Comparison of ENCODE assay signal across 23 cellular contexts in genomic region chr15:35305031-35305555, GRCh38.
DNase-seq lines count a peak whose midpoint lies in the region; ATAC-seq, FAIRE-seq and TF ChIP-seq lines count a peak whose summit lies in the region.
"Had no signal": no experiment of that assay in that cellular context is flagged by ENCODE, and none has a peak within 500 bp of the region (broad histone marks: within the 10 kb centered on the region; RNA-seq: fewer than 3 reads in every experiment).

No MANE protein-coding gene starts in this region.

- H3K36me3 ChIP-seq in RWPE2 (ENCODE audit: low read depth) (no peaks in the 10 kb centered on the region), endothelial cell of umbilical vein (ENCODE audit: control insufficient read depth in 2 of 2, extremely low read depth in 1 of 2, insufficient read depth in 2 of 2, low read length in 2 of 2) (no peaks in the 10 kb centered on the region), trophoblast cell (ENCODE audit: control insufficient read depth in 1 of 2, insufficient read depth in 2 of 2, low read length in 2 of 2) (no peaks in the 10 kb centered on the region)
- H3K36me3 ChIP-seq: heart right ventricle, neural progenitor cell, vagina had no signal

- POLR2A ChIA-PET in endothelial cell of umbilical vein (lab: Charles Lee) = interaction anchor here (1.0 kb wide), 1 partner anchor 122 kb away, joined by 3 read pairs; no protein-coding TSS in a partner anchor

- H3K4me2 ChIP-seq in endothelial cell of umbilical vein (ENCODE audit: insufficient read depth, low read length) (peak overlapping the region; percentile 83), trophoblast cell (ENCODE audit: low read length) (no peak overlapping the region)
- H3K4me2 ChIP-seq: neural progenitor cell had no signal

- H3K14ac ChIP-seq in trophoblast cell (ENCODE audit: low read length) = no peak overlapping the region

- H3K23ac ChIP-seq in trophoblast cell (ENCODE audit: low read length) = no peak overlapping the region

- H3K79me2 ChIP-seq in endothelial cell of umbilical vein (ENCODE audit: control insufficient read depth, insufficient read depth, low read length) = no peaks in the 10 kb centered on the region
- H3K79me2 ChIP-seq in trophoblast cell (ENCODE audit: control insufficient read depth, insufficient read depth, low read length, poor library complexity) = peaks cover 2% of the 10 kb centered on the region

- H3K4ac ChIP-seq in trophoblast cell (ENCODE audit: low read depth, low read length) = no peak overlapping the region

- H2AK5ac ChIP-seq in trophoblast cell (ENCODE audit: low read length) = no peak overlapping the region

- FAIRE-seq in endothelial cell of umbilical vein (lab: Jason Lieb, UNC) = no peak

- no peaks in the 10 kb centered on the region for H3K9me3 ChIP-seq in RWPE2 (ENCODE audit: severe bottlenecking)
- H3K9me3 ChIP-seq in endothelial cell of umbilical vein (replicated peaks; ENCODE audit: control insufficient read depth, insufficient read depth, low read length) = no peaks in the 10 kb centered on the region
- H3K9me3 ChIP-seq in trophoblast cell (ENCODE audit: insufficient read depth, low read depth, low read length) = no peaks in the 10 kb centered on the region
- H3K9me3 ChIP-seq: heart right ventricle, vagina had no signal

- no peak overlapping the region for H4K8ac ChIP-seq in trophoblast cell (ENCODE audit: low read depth, low read length)

- H3K4me3 ChIP-seq in RWPE2 (ENCODE audit: severe bottlenecking) (no peak overlapping the region), endothelial cell of umbilical vein (replicated peaks in 1 of 3; ENCODE audit: insufficient read depth in 1 of 3, low read depth in 1 of 3, low read length in 3 of 3) (no peak overlapping the region), trophoblast cell (ENCODE audit: low read depth, low read length) (no peak overlapping the region)
- H3K4me3 ChIP-seq: heart right ventricle, neural progenitor cell, vagina had no signal

- no peak overlapping the region for H2BK120ac ChIP-seq in trophoblast cell (ENCODE audit: insufficient read depth, low read length, poor library complexity)

- no peaks in the 10 kb centered on the region for H3K4me1 Mint-ChIP-seq in stimulated activated naive CD8-positive, alpha-beta T cell treated with anti-CD3 and anti-CD28 coated beads, Interleukin-15, amount 100 ng/mL, for 72 hours
- H3K4me1 Mint-ChIP-seq: activated naive CD8-positive, alpha-beta T cell treated with anti-CD3 and anti-CD28 coated beads, Interleukin-2, amount 50 U/mL, for 24 hours; central memory CD8-positive, alpha-beta T cell had no signal

- H3K9ac ChIP-seq in endothelial cell of umbilical vein (replicated peaks; ENCODE audit: extremely low read depth, insufficient read depth, low read length) = peak overlapping the region; percentile 48
- no peak overlapping the region for H3K9ac ChIP-seq in trophoblast cell (ENCODE audit: low read length)
- H3K9ac ChIP-seq: neural progenitor cell had no signal

- no peak overlapping the region for H3K4me3 Mint-ChIP-seq in stimulated activated naive CD8-positive, alpha-beta T cell treated with anti-CD3 and anti-CD28 coated beads, Interleukin-15, amount 100 ng/mL, for 72 hours
- H3K4me3 Mint-ChIP-seq: activated naive CD8-positive, alpha-beta T cell treated with anti-CD3 and anti-CD28 coated beads, Interleukin-2, amount 50 U/mL, for 24 hours; central memory CD8-positive, alpha-beta T cell; neural progenitor cell; T-helper 2 cell treated with Interferon-gamma antibody and Interleukin-4, amounts not matched to agents 5 μg/mL and 100 μg/mL, for 36 hours had no signal

- dilution Hi-C loops in endothelial cell of umbilical vein (cut with MboI; ENCODE audit: extremely low pct_ligation_motif_present, low sequenced_read_pairs) = no loop called here

- CTCF ChIA-PET in endothelial cell of umbilical vein (lab: Charles Lee) = interaction anchor here (1.0 to 10.3 kb wide), 5 partner anchors 11 to 139 kb away, joined by 3 to 82 read pairs (median 15); no protein-coding TSS in a partner anchor

- no peak overlapping the region for H3K27ac Mint-ChIP-seq in stimulated activated naive CD8-positive, alpha-beta T cell treated with anti-CD3 and anti-CD28 coated beads, Interleukin-15, amount 100 ng/mL, for 72 hours
- H3K27ac Mint-ChIP-seq: activated naive CD8-positive, alpha-beta T cell treated with anti-CD3 and anti-CD28 coated beads, Interleukin-2, amount 50 U/mL, for 24 hours; T-helper 2 cell treated with Interferon-gamma antibody and Interleukin-4, amounts not matched to agents 5 μg/mL and 100 μg/mL, for 36 hours had no signal

- no peak overlapping the region for H2AFZ ChIP-seq in endothelial cell of umbilical vein (ENCODE audit: low read depth, low read length)
- no peak overlapping the region for H2AFZ ChIP-seq in trophoblast cell (ENCODE audit: insufficient read depth, low read length, poor library complexity)
- H2AFZ ChIP-seq: neural progenitor cell had no signal

- ATAC-seq in RWPE2 (ENCODE audit: low read depth) (no peak), GM21515 (IDR thresholded peaks at IDR 0.05; ENCODE audit: unreplicated experiment) (no peak)
- no peak for ATAC-seq in stimulated activated naive CD8-positive, alpha-beta T cell treated with anti-CD3 and anti-CD28 coated beads, Interleukin-15, amount 100 ng/mL, for 72 hours
- ATAC-seq: activated CD4-positive, CD25-positive, alpha-beta regulatory T cell treated with anti-CD3 and anti-CD28 coated beads, Interleukin-2, amount 50 U/mL, for 24 hours; activated naive CD8-positive, alpha-beta T cell treated with anti-CD3 and anti-CD28 coated beads, Interleukin-2, amount 50 U/mL, for 24 hours; heart right ventricle; sciatic nerve had no signal

- no peaks in the 10 kb centered on the region for H3K9me1 ChIP-seq in endothelial cell of umbilical vein (replicated peaks; ENCODE audit: control insufficient read depth, extremely low read depth, insufficient read depth, low read length)

- intact Hi-C loops in endothelial cell of umbilical vein (cut with micrococcal nuclease) = loop anchor here (1.0 to 10.0 kb wide), 7 partner anchors 122 to 1792 kb away; partner anchors contain the start of gene ZNF770

- DNase-seq in EL (peak; percentile 23), RWPE2 (ENCODE audit: low spot score) (no peak), endothelial cell of umbilical vein (ENCODE audit: low read depth, low spot score) (peak; percentile 50), trophoblast cell (no peak), GM10266 (ENCODE audit: extremely low spot score) (no peak), NCI-H2227 treated with DMSO at 0.1 percent for 48 hours (lab: John Stamatoyannopoulos, UW) (no peak)
- DNase-seq in stimulated activated naive CD8-positive, alpha-beta T cell treated with anti-CD3 and anti-CD28 coated beads, Interleukin-15, amount 100 ng/mL, for 72 hours = no peak
- DNase-seq: activated naive CD8-positive, alpha-beta T cell treated with anti-CD3 and anti-CD28 coated beads, Interleukin-2, amount 50 U/mL, for 24 hours; effector CD8-positive, alpha-beta T cell; heart right ventricle; KG1; midbrain; NCI-H1092 treated with DMSO at 0.1 percent for 48 hours; NCI-H2081 treated with DMSO at 0.1 percent for 48 hours; NCI-H524; stimulated activated CD4-positive, alpha-beta T cell treated with anti-CD3 and anti-CD28 coated beads, Interleukin-1b, Interleukin-23, amount 100 ng/mL, for 48 hours had no signal

- H2BK12ac ChIP-seq in trophoblast cell (ENCODE audit: low read length) = no peak overlapping the region

- TF ChIP-seq CTCF in RWPE2 (IDR thresholded peaks at IDR 0.05; ENCODE audit: poor library complexity, severe bottlenecking) (no peak), endothelial cell of umbilical vein (IDR thresholded peaks at IDR 0.05; ENCODE audit: extremely low read depth in 1 of 2, insufficient read depth in 1 of 2, low read depth in 1 of 2, low read length in 2 of 2) (no peak), GM10266 (IDR thresholded peaks at IDR 0.05; ENCODE audit: control insufficient read depth, insufficient read depth, low read depth, missing control alignments) (no peak)

- H3K27me3 ChIP-seq in RWPE2 (ENCODE audit: insufficient read depth, poor library complexity, severe bottlenecking) (no peaks in the 10 kb centered on the region), endothelial cell of umbilical vein (ENCODE audit: control insufficient read depth in 2 of 2, insufficient read depth in 2 of 2, low read length in 2 of 2) (no peaks in the 10 kb centered on the region), trophoblast cell (ENCODE audit: insufficient read depth, low read length) (no peaks in the 10 kb centered on the region)
- H3K27me3 ChIP-seq: heart right ventricle, neural progenitor cell, vagina had no signal

- WGBS in trophoblast cell (ENCODE audit: extremely low coverage, insufficient coverage, insufficient read length) = no CpG with 5 or more reads among the region's 2 CpGs

- no peak for TF ChIP-seq POLR2A in endothelial cell of umbilical vein (IDR thresholded peaks at IDR 0.05; ENCODE audit: low read depth, low read length)

- peaks cover 8% of the 10 kb centered on the region for H3K79me1 ChIP-seq in trophoblast cell (ENCODE audit: low read length)

- H2BK5ac ChIP-seq in trophoblast cell (ENCODE audit: low read depth, low read length, poor library complexity) = no peak overlapping the region

- H4K20me1 ChIP-seq in endothelial cell of umbilical vein (replicated peaks; ENCODE audit: control insufficient read depth, extremely low read depth, insufficient read depth, low read length) = no peaks in the 10 kb centered on the region

- H4K12ac ChIP-seq in trophoblast cell (ENCODE audit: low read depth, low read length) = no peak overlapping the region

- H3K9me3 Mint-ChIP-seq in stimulated activated naive CD8-positive, alpha-beta T cell treated with anti-CD3 and anti-CD28 coated beads, Interleukin-15, amount 100 ng/mL, for 72 hours = no peaks in the 10 kb centered on the region
- H3K9me3 Mint-ChIP-seq: activated naive CD8-positive, alpha-beta T cell treated with anti-CD3 and anti-CD28 coated beads, Interleukin-2, amount 50 U/mL, for 24 hours; central memory CD8-positive, alpha-beta T cell; neural progenitor cell; T-helper 2 cell treated with Interferon-gamma antibody and Interleukin-4, amounts not matched to agents 5 μg/mL and 100 μg/mL, for 36 hours had no signal

- no peak overlapping the region for H4K91ac ChIP-seq in trophoblast cell (ENCODE audit: low read depth, low read length)

- H3K18ac ChIP-seq in trophoblast cell (ENCODE audit: low read length) = no peak overlapping the region

- H3K4me1 ChIP-seq in RWPE2 (ENCODE audit: insufficient read depth, poor library complexity, severe bottlenecking) (peaks cover 59% of the 10 kb centered on the region), endothelial cell of umbilical vein (ENCODE audit: control insufficient read depth, extremely low read depth, insufficient read depth, low read length) (peaks cover 57% of the 10 kb centered on the region), trophoblast cell (ENCODE audit: control insufficient read depth in 1 of 2, insufficient read depth in 2 of 2, low read length in 2 of 2) (peaks cover 2% of the 10 kb centered on the region in 2 experiments)

- H3K27ac ChIP-seq in RWPE2 (ENCODE audit: poor library complexity, severe bottlenecking) (peak overlapping the region; percentile 96), endothelial cell of umbilical vein (ENCODE audit: insufficient read depth, low read depth, low read length) (peak overlapping the region; percentile 99), trophoblast cell (ENCODE audit: low read depth, low read length) (peak overlapping the region; percentile 14)
- H3K27ac ChIP-seq: neural progenitor cell, vagina had no signal

- no TSS peak for BruUV-seq in endothelial cell of umbilical vein (replicated peaks; lab: Mats Ljungman, UMichigan)

- no peaks in the 10 kb centered on the region for H3K27me3 Mint-ChIP-seq in stimulated activated naive CD8-positive, alpha-beta T cell treated with anti-CD3 and anti-CD28 coated beads, Interleukin-15, amount 100 ng/mL, for 72 hours
- H3K27me3 Mint-ChIP-seq: activated naive CD8-positive, alpha-beta T cell treated with anti-CD3 and anti-CD28 coated beads, Interleukin-2, amount 50 U/mL, for 24 hours; central memory CD8-positive, alpha-beta T cell had no signal

Comparison
In these comparisons a context has a peak if more than half of its experiments do, and no peak if none do; other contexts are left out.
1. DNase-seq: peak in EL (single experiment) and endothelial cell of umbilical vein (single experiment); none in RWPE2 (single experiment), trophoblast cell (0 of 2), GM10266 (single experiment), stimulated activated naive CD8-positive, alpha-beta T cell treated with anti-CD3 and anti-CD28 coated beads, Interleukin-15, amount 100 ng/mL, for 72 hours (0 of 2) and NCI-H2227 treated with DMSO at 0.1 percent for 48 hours (single experiment).
2. H3K27ac ChIP-seq: peak in every context shown above with its lines; median percentile 99 in endothelial cell of umbilical vein; 96 in RWPE2; 14 in trophoblast cell.